ENCODE assay signal across 9 cellular contexts in the genomic region with DNA sequence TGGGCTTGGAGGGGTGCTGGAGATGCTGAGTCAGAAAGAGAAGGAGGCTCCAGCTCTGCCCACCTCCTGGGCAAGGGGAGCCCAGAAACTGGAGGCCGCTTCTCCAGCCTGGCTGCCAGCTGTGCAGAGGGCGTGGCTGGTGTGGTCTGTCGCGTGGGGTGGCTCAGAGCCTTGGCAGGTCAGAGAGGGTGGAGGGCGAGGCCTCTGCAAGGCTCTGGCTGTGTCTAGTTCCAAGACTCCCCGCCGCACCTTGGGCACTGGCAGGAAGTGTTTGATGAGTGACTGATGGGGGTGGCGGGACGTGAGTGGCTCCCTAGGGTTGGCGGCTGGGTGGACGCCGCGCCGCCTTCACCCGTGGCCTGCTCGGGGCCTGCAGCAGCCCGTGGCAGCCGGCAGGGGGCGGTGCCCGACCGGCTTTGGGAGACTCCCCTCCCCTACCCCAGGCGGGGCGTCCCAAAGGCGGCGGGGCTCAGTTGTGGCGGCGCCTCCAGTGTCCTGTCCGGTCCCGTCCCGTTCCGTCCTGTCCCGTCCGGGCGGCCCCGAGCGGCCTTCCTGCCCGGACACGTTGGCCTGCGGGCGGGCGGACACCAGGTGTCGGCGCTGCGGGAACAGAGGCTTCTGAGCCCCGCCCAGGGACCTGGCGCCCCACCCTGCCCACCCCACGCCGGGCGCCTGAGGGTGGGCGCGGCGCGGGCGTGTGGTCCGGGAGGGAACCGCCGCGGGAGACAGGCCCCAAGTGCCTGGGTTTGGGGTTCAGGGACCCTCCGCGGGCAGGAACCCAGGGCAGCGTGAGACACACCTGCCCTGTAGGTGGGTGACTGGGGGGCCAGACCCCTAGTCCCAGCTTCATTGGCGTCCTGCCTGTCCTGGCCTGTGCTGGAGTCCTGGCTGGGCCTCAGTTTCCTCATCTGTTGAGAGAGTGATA. TPM values are rescaled to one million over a fixed set of nuclear protein-coding genes. Genes with fewer than 3 reads are reported as not detected.
DNase-seq lines count a peak whose midpoint lies in the region; ATAC-seq and TF ChIP-seq lines count a peak whose summit lies in the region.
"Had no signal": no experiment of that assay in that cellular context is flagged by ENCODE, and none has a peak within 500 bp of the region (broad histone marks: within the 10 kb centered on the region; RNA-seq: fewer than 3 reads in every experiment).

No MANE protein-coding gene starts in this region.

- peaks cover 57% of the 10 kb centered on the region for H3K4me1 Mint-ChIP-seq in Calu3 (ENCODE audit: low read depth, unreplicated experiment)
- H3K4me1 Mint-ChIP-seq in activated CD4-positive, alpha-beta T cell treated with anti-CD3 and anti-CD28 coated beads, Interleukin-2, amount 10 ng/mL, durations not matched to agents 24 days and 14 days: peaks cover 20% of the 10 kb centered on the region
- H3K4me1 Mint-ChIP-seq in dendritic cell treated with granulocyte-macrophage colony-stimulating factor and Interleukin-4, amounts not matched to agents 40 ng/mL and 50 ng/mL, for 4 days (ENCODE audit: low read depth): peaks cover 28% of the 10 kb centered on the region
- H3K4me1 Mint-ChIP-seq in Caco-2 (ENCODE audit: low read depth, unreplicated experiment): no peaks in the 10 kb centered on the region

- H3K27me3 Mint-ChIP-seq in Calu3 (ENCODE audit: unreplicated experiment) (no peaks in the 10 kb centered on the region), Caco-2 (ENCODE audit: insufficient read depth, unreplicated experiment) (no peaks in the 10 kb centered on the region)
- peaks cover 4% of the 10 kb centered on the region for H3K27me3 Mint-ChIP-seq in activated CD4-positive, alpha-beta T cell treated with anti-CD3 and anti-CD28 coated beads, Interleukin-2, amount 10 ng/mL, durations not matched to agents 24 days and 14 days
- H3K27me3 Mint-ChIP-seq in dendritic cell treated with granulocyte-macrophage colony-stimulating factor and Interleukin-4, amounts not matched to agents 40 ng/mL and 50 ng/mL, for 4 days: peaks cover 33% of the 10 kb centered on the region

- H3K4me3 ChIP-seq in Jurkat, Clone E6-1 (ENCODE audit: low read length): peak overlapping the region; percentile 31; the same call in 1 of the 2 replicates
- H3K4me3 ChIP-seq in lower lobe of right lung (peak overlapping the region; percentile 39), Caco-2 (ENCODE audit: low read depth, low read length) (no peak overlapping the region)
- H3K4me3 ChIP-seq: SJSA1 had no signal

- H3K27ac Mint-ChIP-seq in Calu3 (ENCODE audit: unreplicated experiment) (peak overlapping the region; percentile 100), Caco-2 (ENCODE audit: unreplicated experiment) (no peak overlapping the region)
- H3K27ac Mint-ChIP-seq in activated CD4-positive, alpha-beta T cell treated with anti-CD3 and anti-CD28 coated beads, Interleukin-2, amount 10 ng/mL, durations not matched to agents 24 days and 14 days: no peak overlapping the region
- H3K27ac Mint-ChIP-seq in dendritic cell treated with granulocyte-macrophage colony-stimulating factor and Interleukin-4, amounts not matched to agents 40 ng/mL and 50 ng/mL, for 4 days: no peak overlapping the region

- H3K9me3 ChIP-seq in lower lobe of right lung: no peaks in the 10 kb centered on the region
- no peaks in the 10 kb centered on the region for H3K9me3 ChIP-seq in Caco-2
- H3K9me3 ChIP-seq: SJSA1 had no signal

- BruUV-seq in Calu3 (replicated peaks; lab: Mats Ljungman, UMichigan): no TSS peak
- BruUV-seq in Caco-2 (replicated peaks; lab: Mats Ljungman, UMichigan): no TSS peak

- CTCF ChIA-PET in Calu3 (lab: Charles Lee) (interaction anchor here (0.6 to 0.9 kb wide), 2 partner anchors 693 to 727 kb away, joined by 3 to 4 read pairs; no protein-coding TSS in a partner anchor), Caco-2 (lab: Charles Lee) (no interaction called here)

- peak; percentile 95 for TF ChIP-seq CTCF in Calu3 (IDR thresholded peaks at IDR 0.05; ENCODE audit: unreplicated experiment)
- TF ChIP-seq CTCF in lower lobe of right lung (IDR thresholded peaks at IDR 0.05): peak; percentile 94
- no peak for TF ChIP-seq CTCF in Caco-2 (IDR thresholded peaks at IDR 0.05; ENCODE audit: insufficient read depth in 1 of 2, low read depth in 1 of 2, low read length in 1 of 2, severe bottlenecking in 1 of 2, unreplicated experiment in 1 of 2)

- no peaks in the 10 kb centered on the region for H3K9me3 Mint-ChIP-seq in Calu3 (ENCODE audit: low read depth, unreplicated experiment)
- no peaks in the 10 kb centered on the region for H3K9me3 Mint-ChIP-seq in activated CD4-positive, alpha-beta T cell treated with anti-CD3 and anti-CD28 coated beads, Interleukin-2, amount 10 ng/mL, durations not matched to agents 24 days and 14 days
- no peaks in the 10 kb centered on the region for H3K9me3 Mint-ChIP-seq in dendritic cell treated with granulocyte-macrophage colony-stimulating factor and Interleukin-4, amounts not matched to agents 40 ng/mL and 50 ng/mL, for 4 days
- no peaks in the 10 kb centered on the region for H3K9me3 Mint-ChIP-seq in Caco-2 (ENCODE audit: unreplicated experiment)

- no peaks in the 10 kb centered on the region for H3K27me3 ChIP-seq in lower lobe of right lung (ENCODE audit: low read depth)
- H3K27me3 ChIP-seq in Caco-2 (replicated peaks; ENCODE audit: control insufficient read depth, insufficient read depth, low read length): no peaks in the 10 kb centered on the region
- H3K27me3 ChIP-seq: SJSA1 had no signal

- H3K4me3 Mint-ChIP-seq in Calu3 (ENCODE audit: low read depth, unreplicated experiment) (peak overlapping the region; percentile 40), Caco-2 (ENCODE audit: unreplicated experiment) (no peak overlapping the region)
- peak overlapping the region; percentile 34 for H3K4me3 Mint-ChIP-seq in activated CD4-positive, alpha-beta T cell treated with anti-CD3 and anti-CD28 coated beads, Interleukin-2, amount 10 ng/mL, durations not matched to agents 24 days and 14 days
- peak overlapping the region; percentile 51 for H3K4me3 Mint-ChIP-seq in dendritic cell treated with granulocyte-macrophage colony-stimulating factor and Interleukin-4, amounts not matched to agents 40 ng/mL and 50 ng/mL, for 4 days

- H3K36me3 Mint-ChIP-seq in Calu3 (ENCODE audit: insufficient read depth, unreplicated experiment) (peaks cover 33% of the 10 kb centered on the region), Caco-2 (ENCODE audit: insufficient read depth, unreplicated experiment) (no peaks in the 10 kb centered on the region)
- no peaks in the 10 kb centered on the region for H3K36me3 Mint-ChIP-seq in activated CD4-positive, alpha-beta T cell treated with anti-CD3 and anti-CD28 coated beads, Interleukin-2, amount 10 ng/mL, durations not matched to agents 24 days and 14 days (ENCODE audit: low read depth)
- H3K36me3 Mint-ChIP-seq in dendritic cell treated with granulocyte-macrophage colony-stimulating factor and Interleukin-4, amounts not matched to agents 40 ng/mL and 50 ng/mL, for 4 days (ENCODE audit: low read depth): no peaks in the 10 kb centered on the region

- ATAC-seq in lower lobe of right lung: peak; percentile 57 to 69
- no peak for ATAC-seq in GM21515 (IDR thresholded peaks at IDR 0.05; ENCODE audit: unreplicated experiment)

- intact Hi-C loops in Calu3 (cut with micrococcal nuclease; ENCODE audit: unreplicated experiment) (no loop called here), lower lobe of right lung (cut with DNase I) (no loop called here), Caco-2 (cut with micrococcal nuclease; ENCODE audit: unreplicated experiment) (no loop called here)
- intact Hi-C loops in activated CD4-positive, alpha-beta T cell treated with anti-CD3 and anti-CD28 coated beads, Interleukin-2, amount 10 ng/mL, durations not matched to agents 24 days and 14 days (cut with micrococcal nuclease): loop anchor here (5.0 to 10.0 kb wide), 3 partner anchors 433 to 833 kb away; no protein-coding TSS in a partner anchor
- intact Hi-C loops in dendritic cell treated with granulocyte-macrophage colony-stimulating factor and Interleukin-4, amounts not matched to agents 40 ng/mL and 50 ng/mL, for 4 days (cut with micrococcal nuclease): loop anchor here (10.0 kb wide), 2 partner anchors 733 to 833 kb away; no protein-coding TSS in a partner anchor

- H3K4me1 ChIP-seq in lower lobe of right lung (peaks cover 55% of the 10 kb centered on the region), Caco-2 (peaks cover 29% of the 10 kb centered on the region)

- DNase-seq in Calu3 (peak; percentile 79), lower lobe of right lung (peak; percentile 85), Caco-2 (no peak)
- peak; percentile 22 for DNase-seq in Jurkat, Clone E6-1 (ENCODE audit: low read depth, low spot score)
- peak; percentile 93 for DNase-seq in activated CD4-positive, alpha-beta T cell treated with anti-CD3 and anti-CD28 coated beads, Interleukin-2, amount 10 ng/mL, durations not matched to agents 24 days and 14 days
- DNase-seq in stimulated activated CD8-positive, alpha-beta memory T cell treated with anti-CD3 and anti-CD28 coated beads, Interleukin-12 subunit alpha, Interleukin-12 subunit beta, amount 100 ng/mL, for 24 hours (ENCODE audit: extremely low read depth): peak; percentile 24

- POLR2A ChIA-PET in Caco-2 (lab: Charles Lee): no interaction called here

- H3K36me3 ChIP-seq in lower lobe of right lung (no peaks in the 10 kb centered on the region), Caco-2 (ENCODE audit: control insufficient read depth, insufficient read depth, low read length) (no peaks in the 10 kb centered on the region)
- H3K36me3 ChIP-seq: SJSA1 had no signal

- peak overlapping the region; percentile 69 for H3K27ac ChIP-seq in lower lobe of right lung
- H3K27ac ChIP-seq: SJSA1 had no signal

RNA-seq across cellular contexts. Expression of gene KRT80, which starts 39.7 kb away (rescaled TPM):
- total RNA-seq in Calu3 (2022): 32.7 and 45.5 TPM in 2 replicates
- polyA plus RNA-seq in Jurkat, Clone E6-1 (2012; ENCODE audit: insufficient read depth, insufficient read length): not detected
- total RNA-seq in activated CD4-positive, alpha-beta T cell treated with anti-CD3 and anti-CD28 coated beads, Interleukin-2, amount 10 ng/mL, durations not matched to agents 24 days and 14 days: not detected in 2 replicates
- total RNA-seq in lower lobe of right lung: 3.0 TPM
- 0.26 and 0.29 TPM in 2 replicates for total RNA-seq in Caco-2 (2022)

Comparison
In these comparisons a context has a peak if more than half of its experiments do, and no peak if none do; other contexts are left out.
1. DNase-seq: peak in Calu3 (single experiment), Jurkat, Clone E6-1 (single experiment), activated CD4-positive, alpha-beta T cell treated with anti-CD3 and anti-CD28 coated beads, Interleukin-2, amount 10 ng/mL, durations not matched to agents 24 days and 14 days (single experiment), lower lobe of right lung (single experiment) and stimulated activated CD8-positive, alpha-beta memory T cell treated with anti-CD3 and anti-CD28 coated beads, Interleukin-12 subunit alpha, Interleukin-12 subunit beta, amount 100 ng/mL, for 24 hours (single experiment); none in Caco-2 (0 of 2).
2. CTCF ChIP-seq: peak in Calu3 (single experiment) and lower lobe of right lung (single experiment); none in Caco-2 (0 of 2).
3. intact Hi-C loops: an anchor here in activated CD4-positive, alpha-beta T cell treated with anti-CD3 and anti-CD28 coated beads, Interleukin-2, amount 10 ng/mL, durations not matched to agents 24 days and 14 days (5.0 to 10.0 kb wide) and dendritic cell treated with granulocyte-macrophage colony-stimulating factor and Interleukin-4, amounts not matched to agents 40 ng/mL and 50 ng/mL, for 4 days (10.0 kb wide); none called in Calu3, lower lobe of right lung and Caco-2.